In the genomic region with DNA sequence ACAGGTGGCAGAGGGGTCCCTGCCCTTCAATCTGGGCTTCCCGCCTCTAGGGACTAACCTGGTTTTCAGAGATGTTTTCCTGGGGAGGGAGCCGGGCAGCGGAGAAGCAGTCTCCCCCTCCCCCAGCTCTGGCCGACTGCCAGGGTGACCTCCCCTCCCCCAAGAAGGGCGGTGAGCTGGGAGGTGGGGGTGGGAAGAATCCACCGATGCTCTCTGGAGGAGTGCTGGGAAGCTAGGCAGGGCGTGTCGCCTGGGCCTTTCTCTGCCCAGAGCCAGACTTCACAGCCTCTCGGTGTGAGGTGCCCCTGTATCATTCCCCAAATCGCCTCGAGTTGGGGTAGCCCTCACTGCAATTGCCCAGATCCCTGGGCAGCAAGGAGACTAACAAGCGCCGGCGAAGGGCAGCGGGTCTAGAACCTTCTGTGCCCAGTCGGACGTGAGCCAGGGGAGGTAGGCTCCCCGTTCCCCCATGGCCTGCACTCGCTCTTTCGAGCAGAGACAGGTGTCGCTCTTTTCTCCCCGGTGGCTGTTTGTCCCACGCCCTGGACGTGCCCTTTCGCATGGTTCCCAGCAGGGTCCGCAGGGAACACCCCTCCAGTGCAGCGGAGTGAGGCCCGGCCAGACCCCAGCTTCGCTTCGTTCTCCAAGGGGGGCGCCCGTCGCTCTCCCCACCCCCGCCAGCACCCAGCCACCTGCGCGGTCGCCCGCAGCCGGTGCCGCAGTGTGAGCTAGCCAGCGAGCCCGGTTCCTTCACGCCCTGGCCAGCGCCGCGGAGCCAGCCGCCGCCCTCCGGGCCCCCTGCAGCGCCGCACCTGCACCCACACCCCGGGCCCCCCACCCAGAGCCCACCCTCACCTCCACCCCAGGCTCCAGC, we compare ENCODE assay signal across 8 cellular contexts. TPM values are rescaled to one million over a fixed set of nuclear protein-coding genes. Genes with fewer than 3 reads are reported as not detected.
A peak's percentile ranks its signal among the peaks of the same experiment; 100 is the strongest.
DNase-seq lines count a peak whose midpoint lies in the region; ATAC-seq and TF ChIP-seq lines count a peak whose summit lies in the region.

No MANE protein-coding gene starts in this region.

- H3K4me2 ChIP-seq in HCT116 (ENCODE audit: low read length): peak overlapping the region; percentile 97
- H3K4me2 ChIP-seq in hepatocyte: peak overlapping the region; percentile 99

- H3K79me2 ChIP-seq in HCT116 (ENCODE audit: insufficient read depth, low read length) (no peaks in the 10 kb centered on the region), hepatocyte (no peaks in the 10 kb centered on the region)

- H4K20me1 ChIP-seq in HCT116 (ENCODE audit: insufficient read depth): no peaks in the 10 kb centered on the region
- H4K20me1 ChIP-seq in hepatocyte (ENCODE audit: insufficient read depth, poor library complexity, severe bottlenecking): no peaks in the 10 kb centered on the region

- no TSS peak for BruUV-seq in HCT116 (replicated peaks; lab: Mats Ljungman, UMichigan)

- POLR2A ChIA-PET in HCT116 (lab: Charles Lee): no interaction called here

- TF ChIP-seq RAD21 in HCT116 (IDR thresholded peaks at IDR 0.05; ENCODE audit: low read depth): no peak

- H3K4me3 ChIP-seq in HCT116 (replicated peaks in 1 of 2; ENCODE audit: low read depth in 1 of 2, low read length in 2 of 2) (peak overlapping the region; percentile 71 to 84), adipocyte (ENCODE audit: low read length) (peak overlapping the region; percentile 69), hepatocyte (peak overlapping the region; percentile 72), skeletal muscle cell (ENCODE audit: low read depth, low read length) (peak overlapping the region; percentile 68)

- H3K27ac ChIP-seq in HCT116 (ENCODE audit: low read depth, low read length) (no peak overlapping the region), hepatocyte (no peak overlapping the region)

- H3K9ac ChIP-seq in HCT116 (ENCODE audit: low read length) (no peak overlapping the region), adipocyte (ENCODE audit: low read length) (no peak overlapping the region)

- RAD21 ChIA-PET in HCT116 (lab: Charles Lee; ENCODE audit: low non-redundant PET in 1 of 2, low total read pairs in 2 of 2, uncharacterized antibody in 2 of 2, unreplicated experiment in 2 of 2): no interaction called here

- ATAC-seq in HCT116 (peak; percentile 44), GM18867 (IDR thresholded peaks at IDR 0.05; ENCODE audit: unreplicated experiment) (no peak), GM21526 (IDR thresholded peaks at IDR 0.05; ENCODE audit: low FRiP score, unreplicated experiment) (no peak)

- H3K36me3 ChIP-seq in HCT116 (ENCODE audit: control insufficient read depth in 1 of 2, insufficient read depth in 2 of 2, low read length in 2 of 2): no peaks in the 10 kb centered on the region
- H3K36me3 ChIP-seq in adipocyte (ENCODE audit: control insufficient read depth, insufficient read depth, low read length, severe bottlenecking): no peaks in the 10 kb centered on the region
- H3K36me3 ChIP-seq in hepatocyte (replicated peaks; ENCODE audit: insufficient read depth, low read depth): no peaks in the 10 kb centered on the region

- CTCF ChIA-PET in HCT116 (lab: Charles Lee): no interaction called here

- H2AFZ ChIP-seq in HCT116 (ENCODE audit: low read depth, low read length, poor library complexity, severe bottlenecking) (no peak overlapping the region), hepatocyte (peak overlapping the region; percentile 97)

- no peak for TF ChIP-seq POLR2A in HCT116 (IDR thresholded peaks at IDR 0.05; ENCODE audit: borderline replicate concordance, extremely low read depth, insufficient read depth, insufficient read length)

- no peak for DNase-seq in HCT116 (ENCODE audit: low read depth, low spot score)
- no peak for DNase-seq in adipocyte (ENCODE audit: low read depth)
- peak; percentile 37 for DNase-seq in hepatocyte (ENCODE audit: low spot score)
- no peak for DNase-seq in skeletal muscle cell (ENCODE audit: low read depth)
- no peak for DNase-seq in SW 1271 (lab: John Stamatoyannopoulos, UW)
- no peak for DNase-seq in superior temporal gyrus (ENCODE audit: extremely low spot score)

- H3K27me3 ChIP-seq in HCT116 (ENCODE audit: insufficient read depth, low read length) (no peaks in the 10 kb centered on the region), adipocyte (replicated peaks; ENCODE audit: control insufficient read depth, insufficient read depth, low read length) (peaks cover 13% of the 10 kb centered on the region), hepatocyte (peaks cover 22% of the 10 kb centered on the region)

- H3K9me2 ChIP-seq in HCT116 (ENCODE audit: insufficient read depth): no peaks in the 10 kb centered on the region
- H3K9me2 ChIP-seq in hepatocyte (replicated peaks; ENCODE audit: insufficient read depth): no peaks in the 10 kb centered on the region

- H3K4me1 ChIP-seq in HCT116 (ENCODE audit: control insufficient read depth in 1 of 2, insufficient read depth in 2 of 2, low read length in 2 of 2) (peaks cover 6 to 10% of the 10 kb centered on the region in 2 experiments; a peak in 3 of 4 replicates), adipocyte (ENCODE audit: control insufficient read depth, insufficient read depth, low read length) (no peaks in the 10 kb centered on the region), hepatocyte (ENCODE audit: insufficient read depth) (no peaks in the 10 kb centered on the region)

- WGBS in hepatocyte (ENCODE audit: low lambda C conversion rate, missing lambda C conversion rate): 10% methylated on average over 32 of the region's 52 CpGs

- H3K9me3 ChIP-seq in HCT116 (ENCODE audit: control insufficient read depth in 1 of 2, insufficient read depth in 1 of 2, low read depth in 1 of 2, low read length in 2 of 2) (no peaks in the 10 kb centered on the region), adipocyte (ENCODE audit: control insufficient read depth, low read length) (no peaks in the 10 kb centered on the region), hepatocyte (ENCODE audit: low read depth) (no peaks in the 10 kb centered on the region)

- intact Hi-C loops in HCT116 (cut with micrococcal nuclease): no loop called here

- TF ChIP-seq CTCF in HCT116 (IDR thresholded peaks at IDR 0.05 in 2 of 3, conservative IDR thresholded peaks at IDR 0.05 in 1 of 3; ENCODE audit: borderline replicate concordance in 1 of 3, insufficient read depth in 1 of 3, low read depth in 2 of 3, low read length in 2 of 3) (no peak), hepatocyte (IDR thresholded peaks at IDR 0.05; ENCODE audit: poor library complexity) (no peak)

TF ChIP-seq in HCT116, 20 proteins besides CTCF, POLR2A, EP300 and RAD21:
- TF ChIP-seq, protein P1, sequence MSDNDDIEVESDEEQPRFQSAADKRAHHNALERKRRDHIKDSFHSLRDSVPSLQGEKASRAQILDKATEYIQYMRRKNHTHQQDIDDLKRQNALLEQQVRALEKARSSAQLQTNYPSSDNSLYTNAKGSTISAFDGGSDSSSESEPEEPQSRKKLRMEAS (IDR thresholded peaks at IDR 0.05): no peak
- TF ChIP-seq SP1 (IDR thresholded peaks at IDR 0.05; ENCODE audit: low read depth) (no peak), FOSL1 (IDR thresholded peaks at IDR 0.05; ENCODE audit: low read depth) (no peak), SIN3A (IDR thresholded peaks at IDR 0.05; ENCODE audit: low read depth) (no peak), SRF (IDR thresholded peaks at IDR 0.05; ENCODE audit: low read depth) (no peak), POLR2AphosphoS5 (IDR thresholded peaks at IDR 0.05; ENCODE audit: low read depth, low read length) (no peak), ZNF274 (IDR thresholded peaks at IDR 0.05; ENCODE audit: low read depth, low read length) (no peak)
- TF ChIP-seq, protein P2, sequence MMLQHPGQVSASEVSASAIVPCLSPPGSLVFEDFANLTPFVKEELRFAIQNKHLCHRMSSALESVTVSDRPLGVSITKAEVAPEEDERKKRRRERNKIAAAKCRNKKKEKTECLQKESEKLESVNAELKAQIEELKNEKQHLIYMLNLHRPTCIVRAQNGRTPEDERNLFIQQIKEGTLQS (IDR thresholded peaks at IDR 0.05): no peak

RNA-seq across cellular contexts. Expression of gene RAB6B, which starts 1.1 kb away (rescaled TPM):
- total RNA-seq in HCT116 (2021; ENCODE audit: unreplicated experiment) (14.1 TPM), hepatocyte (2.2 and 9.1 TPM in 2 replicates)
- polyA plus RNA-seq in HCT116 (2012): 12.2 and 14.9 TPM in 2 replicates
- polyA plus RNA-seq in hepatocyte: 1.8 and 2.6 TPM in 2 replicates
